In genomic region chr21:45748593-45748992, GRCh38 we compare ENCODE assay signal across 13 cellular contexts.
"Had no signal": no experiment of that assay in that cellular context is flagged by ENCODE, and none has a peak within 500 bp of the region (broad histone marks: within the 10 kb centered on the region; RNA-seq: fewer than 3 reads in every experiment).

No MANE protein-coding gene starts in this region.

- H3K9me3 ChIP-seq: breast epithelium, heart right ventricle, ovary, upper lobe of left lung had no signal

- H3K36me3 ChIP-seq: breast epithelium, ovary, upper lobe of left lung had no signal

- FAIRE-seq: endothelial cell of umbilical vein, frontal cortex had no signal

- H3K27ac ChIP-seq: breast epithelium, heart right ventricle, ovary, upper lobe of left lung had no signal

- DNase-seq: activated CD4-positive, alpha-beta memory T cell treated with anti-CD3 and anti-CD28 coated beads, Interleukin-2, amount 10 ng/mL, durations not matched to agents 7 days and 5 days; activated T-cell treated with anti-CD3 and anti-CD28 coated beads, Interleukin-2, amount 50 U/mL, for 48 hours; heart right ventricle; left ventricle myocardium superior; ovary; stimulated activated CD4-positive, alpha-beta T cell treated with anti-CD3 and anti-CD28 coated beads, Interleukin-4, amount 100 ng/mL, for 1 hour; stimulated activated CD8-positive, alpha-beta memory T cell treated with anti-CD3 and anti-CD28 coated beads, Interleukin-4, amount 100 ng/mL, for 48 hours; stimulated activated naive CD8-positive, alpha-beta T cell treated with anti-CD3 and anti-CD28 coated beads, Interleukin-15, Interleukin-2, amounts not matched to agents 100 U/mL and 50 U/mL, for 24 hours; T-helper 9 cell; upper lobe of left lung had no signal

- H3K4me3 ChIP-seq: breast epithelium, heart right ventricle, ovary, upper lobe of left lung had no signal

- H3K27me3 ChIP-seq: ovary, upper lobe of left lung had no signal

- H3K4me1 ChIP-seq: breast epithelium, heart right ventricle, upper lobe of left lung had no signal
